14 cellular contexts compared by ENCODE assay signal in genomic region chr10:113470372-113471240, GRCh38.
DNase-seq lines count a peak whose midpoint lies in the region; TF ChIP-seq lines count a peak whose summit lies in the region.
"Had no signal": no experiment of that assay in that cellular context is flagged by ENCODE, and none has a peak within 500 bp of the region (broad histone marks: within the 10 kb centered on the region; RNA-seq: fewer than 3 reads in every experiment).

No MANE protein-coding gene starts in this region.

- H3K18ac ChIP-seq in mesendoderm (ENCODE audit: low read length), result no peak overlapping the region
- no peak overlapping the region for H3K18ac ChIP-seq in trophoblast cell (ENCODE audit: low read length)

- H2BK5ac ChIP-seq in mesendoderm (ENCODE audit: low read length) (no peak overlapping the region), trophoblast cell (ENCODE audit: low read depth, low read length, poor library complexity) (no peak overlapping the region)

- no peak overlapping the region for H2AFZ ChIP-seq in trophoblast cell (ENCODE audit: insufficient read depth, low read length, poor library complexity)

- H3K27ac ChIP-seq in esophagus muscularis mucosa (replicated peaks in 1 of 4) (no peak overlapping the region), mesendoderm (ENCODE audit: low read depth, low read length) (no peak overlapping the region), trophoblast cell (ENCODE audit: low read depth, low read length) (no peak overlapping the region), tibial nerve (peak overlapping the region in 1 of 4 donors; percentile 66), RWPE1 (no peak overlapping the region)

- DNase-seq in esophagus muscularis mucosa (ENCODE audit: extremely low spot score), result peak; percentile 88
- no peak for DNase-seq in mesendoderm
- DNase-seq in trophoblast cell, result peak; percentile 22 to 62
- DNase-seq in NOMO-1 treated with dmso at 0.1 percent for 144 hours (lab: John Stamatoyannopoulos, UW; ENCODE audit: unreplicated experiment), result no peak
- DNase-seq in tibial nerve (ENCODE audit: low spot score in 2 of 2), result no peak
- no peak for DNase-seq in RWPE1 (ENCODE audit: low spot score)
- DNase-seq: C1 segment of cervical spinal cord; CD4-positive, alpha-beta memory T cell; COR-L47; DMS153; DND-41; GOT3; HFFc6 had no signal

- TF ChIP-seq EP300 in esophagus muscularis mucosa (IDR thresholded peaks at IDR 0.05) (no peak), tibial nerve (IDR thresholded peaks at IDR 0.05) (peak in 1 of 2 donors; percentile 15)

- CTCF ChIA-PET in RWPE1 (lab: Yijun Ruan, JAX), result interaction anchor here (1.3 kb wide), 1 partner anchor 16 kb away, joined by 3 read pairs; no protein-coding TSS in a partner anchor

- H3K4me1 ChIP-seq in esophagus muscularis mucosa, result peaks cover 11 to 22% (median 20%) of the 10 kb centered on the region in 4 donors
- peaks cover 12% of the 10 kb centered on the region for H3K4me1 ChIP-seq in mesendoderm (ENCODE audit: control insufficient read depth, low read depth, low read length)
- H3K4me1 ChIP-seq in trophoblast cell (ENCODE audit: control insufficient read depth in 1 of 2, insufficient read depth in 2 of 2, low read length in 2 of 2), result peaks cover 2 to 10% of the 10 kb centered on the region in 2 experiments
- H3K4me1 ChIP-seq in tibial nerve, result peaks cover 0 to 15% (median 0%) of the 10 kb centered on the region in 4 donors
- H3K4me1 ChIP-seq: HAP-1 had no signal

- H4K8ac ChIP-seq in mesendoderm (ENCODE audit: low read depth, low read length), result no peak overlapping the region
- H4K8ac ChIP-seq in trophoblast cell (ENCODE audit: low read depth, low read length), result no peak overlapping the region

- H4K5ac ChIP-seq in mesendoderm (ENCODE audit: low read length), result no peak overlapping the region

- H2BK12ac ChIP-seq in trophoblast cell (ENCODE audit: low read length), result no peak overlapping the region

- H3K23ac ChIP-seq in mesendoderm (ENCODE audit: low read length) (no peak overlapping the region), trophoblast cell (ENCODE audit: low read length) (no peak overlapping the region)

- H3K4me3 ChIP-seq in esophagus muscularis mucosa (no peak overlapping the region), mesendoderm (ENCODE audit: low read length) (no peak overlapping the region), trophoblast cell (ENCODE audit: low read depth, low read length) (no peak overlapping the region), tibial nerve (no peak overlapping the region)
- H3K4me3 ChIP-seq: HAP-1 had no signal

- H3K79me2 ChIP-seq in mesendoderm (ENCODE audit: control insufficient read depth, insufficient read depth, low read length) (no peaks in the 10 kb centered on the region), trophoblast cell (ENCODE audit: control insufficient read depth, insufficient read depth, low read length, poor library complexity) (no peaks in the 10 kb centered on the region)

- no peak overlapping the region for H4K91ac ChIP-seq in trophoblast cell (ENCODE audit: low read depth, low read length)

- no peak for TF ChIP-seq CTCF in esophagus muscularis mucosa (IDR thresholded peaks at IDR 0.05)
- TF ChIP-seq CTCF in tibial nerve (IDR thresholded peaks at IDR 0.05), result no peak
- no peak for TF ChIP-seq CTCF in RWPE1 (conservative IDR thresholded peaks at IDR 0.05; ENCODE audit: low read depth)

- no peaks in the 10 kb centered on the region for H3K9me3 ChIP-seq in esophagus muscularis mucosa
- H3K9me3 ChIP-seq in trophoblast cell (ENCODE audit: insufficient read depth, low read depth, low read length), result no peaks in the 10 kb centered on the region
- H3K9me3 ChIP-seq in tibial nerve, result no peaks in the 10 kb centered on the region
- H3K9me3 ChIP-seq: HAP-1 had no signal

- H3K36me3 ChIP-seq in esophagus muscularis mucosa, result no peaks in the 10 kb centered on the region
- H3K36me3 ChIP-seq in mesendoderm (ENCODE audit: control insufficient read depth, insufficient read depth, low read length), result no peaks in the 10 kb centered on the region
- H3K36me3 ChIP-seq in trophoblast cell (ENCODE audit: control insufficient read depth in 1 of 2, insufficient read depth in 2 of 2, low read length in 2 of 2), result no peaks in the 10 kb centered on the region
- H3K36me3 ChIP-seq in tibial nerve, result no peaks in the 10 kb centered on the region
- H3K36me3 ChIP-seq: HAP-1 had no signal

- no peak overlapping the region for H3K14ac ChIP-seq in trophoblast cell (ENCODE audit: low read length)

- H3K9ac ChIP-seq in mesendoderm (ENCODE audit: low read length) (no peak overlapping the region), trophoblast cell (ENCODE audit: low read length) (no peak overlapping the region)

- H3K56ac ChIP-seq in mesendoderm (ENCODE audit: low read length), result no peak overlapping the region

- no peak overlapping the region for H2BK15ac ChIP-seq in mesendoderm (replicated peaks; ENCODE audit: low read depth)

- H3K4ac ChIP-seq in mesendoderm (ENCODE audit: low read depth, low read length) (no peak overlapping the region), trophoblast cell (ENCODE audit: low read depth, low read length) (no peak overlapping the region)

- POLR2A ChIA-PET in RWPE1 (lab: Yijun Ruan, JAX; ENCODE audit: low non-redundant PET), result no interaction called here

- H3K4me2 ChIP-seq in mesendoderm (ENCODE audit: low read length) (no peak overlapping the region), trophoblast cell (ENCODE audit: low read length) (no peak overlapping the region)

- intact Hi-C loops in esophagus muscularis mucosa (cut with DNase I), result no loop called here

- TF ChIP-seq POLR2A in esophagus muscularis mucosa (IDR thresholded peaks at IDR 0.05; ENCODE audit: low read depth) (no peak), tibial nerve (IDR thresholded peaks at IDR 0.05) (no peak)

- WGBS in esophagus muscularis mucosa, result 94% methylated on average over 5 of the region's 5 CpGs
- no CpG with 5 or more reads among the region's 5 CpGs for WGBS in mesendoderm (ENCODE audit: extremely low coverage, insufficient coverage, low lambda C conversion rate)
- WGBS in trophoblast cell (ENCODE audit: extremely low coverage, insufficient coverage, insufficient read length), result no CpG with 5 or more reads among the region's 5 CpGs
- 71 to 79% methylated on average over 5 of the region's 5 CpGs for WGBS in tibial nerve, 2 donors

- H2AK5ac ChIP-seq in mesendoderm (ENCODE audit: low read length), result peak overlapping the region; percentile 73
- no peak overlapping the region for H2AK5ac ChIP-seq in trophoblast cell (ENCODE audit: low read length)

- H3K27me3 ChIP-seq in esophagus muscularis mucosa (no peaks in the 10 kb centered on the region), mesendoderm (ENCODE audit: insufficient read depth, low read length, poor library complexity) (no peaks in the 10 kb centered on the region), trophoblast cell (ENCODE audit: insufficient read depth, low read length) (no peaks in the 10 kb centered on the region), tibial nerve (no peaks in the 10 kb centered on the region)

- no peaks in the 10 kb centered on the region for H3K79me1 ChIP-seq in mesendoderm (ENCODE audit: low read length)
- peaks cover 4% of the 10 kb centered on the region for H3K79me1 ChIP-seq in trophoblast cell (ENCODE audit: low read length)

- no peak overlapping the region for H2BK120ac ChIP-seq in mesendoderm (ENCODE audit: low read depth, low read length)
- H2BK120ac ChIP-seq in trophoblast cell (ENCODE audit: insufficient read depth, low read length, poor library complexity), result no peak overlapping the region

- no peak overlapping the region for H4K12ac ChIP-seq in trophoblast cell (ENCODE audit: low read depth, low read length)

Comparison
In these comparisons a context has a peak if more than half of its experiments do, and no peak if none do; other contexts are left out.
1. DNase-seq: peak in esophagus muscularis mucosa (single experiment) and trophoblast cell (2 of 2); none in mesendoderm (single experiment), NOMO-1 treated with dmso at 0.1 percent for 144 hours (single experiment), tibial nerve (0 of 2) and RWPE1 (single experiment).